In genomic region chr11:60165538-60165937, GRCh38 we compare ENCODE assay signal across 21 cellular contexts. TPM values are rescaled to one million over a fixed set of nuclear protein-coding genes. Genes with fewer than 3 reads are reported as not detected.
"Had no signal": no experiment of that assay in that cellular context is flagged by ENCODE, and none has a peak within 500 bp of the region (broad histone marks: within the 10 kb centered on the region; RNA-seq: fewer than 3 reads in every experiment).

No MANE protein-coding gene starts in this region.

- H3K4me1 Mint-ChIP-seq: activated B cell treated with CpG ODN at 0.5 μM for 24 hours; activated naive CD4-positive, alpha-beta T cell treated with anti-CD3 and anti-CD28 coated beads, Interleukin-2, amount 50 U/mL, for 24 hours; nephron progenitor cell had no signal

- DNase-seq: activated B cell treated with CpG ODN at 0.5 μM for 24 hours; activated effector memory CD4-positive, alpha-beta T cell treated with anti-CD3 and anti-CD28 coated beads, Interleukin-2, amount 50 U/mL, for 16 hours; activated T-cell treated with anti-CD3 and anti-CD28 coated beads, Interleukin-2, amount 50 U/mL, for 1 hour; amniotic stem cell; body of pancreas; central memory CD4-positive, alpha-beta T cell; effector CD8-positive, alpha-beta T cell; gastrocnemius medialis; heart left ventricle; nephron progenitor cell; occipital lobe; stimulated activated CD4-positive, alpha-beta T cell treated with anti-CD3 and anti-CD28 coated beads, Interleukin-2, amount 100 ng/mL, for 48 hours; stimulated activated naive B cell treated with anti-CD40 and anti-IgM and Interleukin-4, amounts not matched to agents 10 μg/mL and 1 μg/mL and 100 μg/mL, for 72 hours; transverse colon had no signal

- H3K27ac ChIP-seq: body of pancreas, coronary artery, epithelial cell of prostate, gastrocnemius medialis, heart left ventricle, right atrium auricular region, transverse colon had no signal

- H3K27me3 ChIP-seq: body of pancreas, gastrocnemius medialis, heart left ventricle, right atrium auricular region, transverse colon had no signal

- H3K4me3 ChIP-seq: body of pancreas, coronary artery, gastrocnemius medialis, heart left ventricle, right atrium auricular region, transverse colon had no signal

- H3K27ac Mint-ChIP-seq: activated B cell treated with CpG ODN at 0.5 μM for 24 hours; activated naive CD4-positive, alpha-beta T cell treated with anti-CD3 and anti-CD28 coated beads, Interleukin-2, amount 50 U/mL, for 24 hours; nephron progenitor cell; progenitor cell of endocrine pancreas; stimulated activated naive B cell treated with anti-CD40 and anti-IgM and Interleukin-4, amounts not matched to agents 10 μg/mL and 1 μg/mL and 100 μg/mL, for 72 hours had no signal

- ATAC-seq: body of pancreas; gastrocnemius medialis; stimulated activated naive B cell treated with anti-CD40 and anti-IgM and Interleukin-4, amounts not matched to agents 10 μg/mL and 1 μg/mL and 100 μg/mL, for 72 hours had no signal

- H3K36me3 ChIP-seq: gastrocnemius medialis, right atrium auricular region, transverse colon had no signal

- H3K4me3 Mint-ChIP-seq: activated B cell treated with CpG ODN at 0.5 μM for 24 hours; activated naive CD4-positive, alpha-beta T cell treated with anti-CD3 and anti-CD28 coated beads, Interleukin-2, amount 50 U/mL, for 24 hours; nephron progenitor cell; stimulated activated naive B cell treated with anti-CD40 and anti-IgM and Interleukin-4, amounts not matched to agents 10 μg/mL and 1 μg/mL and 100 μg/mL, for 72 hours had no signal

- H3K4me1 ChIP-seq: gastrocnemius medialis, transverse colon had no signal

- H3K9me3 ChIP-seq: body of pancreas, gastrocnemius medialis, transverse colon had no signal

- H3K27me3 Mint-ChIP-seq: progenitor cell of endocrine pancreas had no signal

- H3K36me3 Mint-ChIP-seq: activated naive CD4-positive, alpha-beta T cell treated with anti-CD3 and anti-CD28 coated beads, Interleukin-2, amount 50 U/mL, for 24 hours had no signal

RNA-seq across cellular contexts. Expression of gene MS4A6A, which starts 17.3 kb away (rescaled TPM):
- total RNA-seq: activated B cell treated with CpG ODN at 0.5 μM for 24 hours; fibroblast of lung; progenitor cell of endocrine pancreas; T-helper 2 cell treated with Interferon-gamma antibody and Interleukin-4, amounts not matched to agents 100 ng/mL and 5 ng/mL, for 36 hours had no signal
- polyA plus RNA-seq: fibroblast of lung had no signal
